ENCODE assay signal across 28 cellular contexts in the genomic region with DNA sequence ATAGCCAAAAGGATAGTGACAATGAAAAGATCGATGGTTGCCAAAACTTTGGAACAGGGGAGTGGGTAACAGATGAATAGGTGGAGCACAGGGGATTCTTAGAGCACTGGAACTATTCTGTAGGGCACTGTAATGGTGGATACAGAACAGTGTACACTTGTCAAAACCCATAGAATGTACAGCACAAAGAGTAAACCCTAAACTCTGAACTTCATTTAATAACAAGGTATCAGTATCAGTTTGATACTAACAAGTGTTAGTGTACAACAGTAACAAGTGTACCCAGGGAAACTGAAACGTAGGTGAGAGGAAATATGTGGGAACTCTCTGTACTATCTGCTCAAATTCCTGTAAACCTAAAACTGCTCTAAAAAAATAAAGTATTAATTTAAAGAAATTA.
"Had no signal": no experiment of that assay in that cellular context is flagged by ENCODE, and none has a peak within 500 bp of the region (broad histone marks: within the 10 kb centered on the region; RNA-seq: fewer than 3 reads in every experiment).

No MANE protein-coding gene starts in this region.

- H3K27ac Mint-ChIP-seq: stimulated activated effector memory CD8-positive, alpha-beta T cell treated with anti-CD3 and anti-CD28 coated beads, Interleukin-12 subunit alpha, Interleukin-12 subunit beta, amount 100 ng/mL, for 72 hours; stimulated activated memory B cell treated with anti-CD40 and anti-IgM and Interleukin-4, amounts not matched to agents 10 μg/mL and 1 μg/mL and 100 μg/mL, for 72 hours; stimulated activated naive B cell treated with anti-CD40 and anti-IgM and Interleukin-4, amounts not matched to agents 10 μg/mL and 1 μg/mL and 100 μg/mL, for 72 hours; stimulated activated naive CD8-positive, alpha-beta T cell treated with anti-CD3 and anti-CD28 coated beads, Interleukin-15, Interleukin-2, amounts not matched to agents 100 ng/mL and 50 ng/mL, for 24 hours; type B pancreatic cell had no signal

- DNase-seq: stimulated activated CD4-positive, alpha-beta T cell treated with anti-CD3 and anti-CD28 coated beads, Interleukin-2, amount 100 ng/mL, for 48 hours; stimulated activated CD4-positive, alpha-beta T cell treated with anti-CD3 and anti-CD28 coated beads, Interleukin-4, amount 100 ng/mL, for 1 hour; stimulated activated CD4-positive, alpha-beta T cell treated with anti-CD3 and anti-CD28 coated beads, Interleukin-4, amount 100 ng/mL, for 24 hours; stimulated activated CD4-positive, alpha-beta T cell treated with anti-CD3 and anti-CD28 coated beads, Interleukin-4, amount 100 ng/mL, for 4 hours; stimulated activated CD8-positive, alpha-beta memory T cell treated with anti-CD3 and anti-CD28 coated beads, Interleukin-4, amount 100 ng/mL, for 48 hours; stimulated activated naive B cell treated with anti-CD40 and anti-IgM and Interleukin-4, amounts not matched to agents 10 μg/mL and 1 μg/mL and 100 μg/mL, for 72 hours; stimulated activated naive CD4-positive, alpha-beta T cell; stimulated activated naive CD4-positive, alpha-beta T cell treated with Interleukin-2 at 50 U/mL for 16 hours; stimulated activated naive CD8-positive, alpha-beta T cell treated with anti-CD3 and anti-CD28 coated beads, Interleukin-15, amount 100 ng/mL, for 72 hours; stimulated activated naive CD8-positive, alpha-beta T cell treated with anti-CD3 and anti-CD28 coated beads, Interleukin-15, Interleukin-2, amounts not matched to agents 100 U/mL and 50 U/mL, for 24 hours; stomach; substantia nigra; testis; thyroid gland; tibial artery; transverse colon; upper lobe of left lung; upper lobe of right lung; uterus had no signal

- H3K36me3 ChIP-seq: stomach, suprapubic skin, thoracic aorta, thyroid gland, tibial artery, tibial nerve, transverse colon, upper lobe of left lung, upper lobe of right lung, uterus, vagina had no signal

- H3K27ac ChIP-seq: stomach, suprapubic skin, testis, thoracic aorta, thyroid gland, tibial artery, tibial nerve, transverse colon, upper lobe of left lung, upper lobe of right lung, uterus, vagina had no signal

- H3K4me3 ChIP-seq: stomach, suprapubic skin, testis, thoracic aorta, thyroid gland, tibial artery, tibial nerve, transverse colon, upper lobe of left lung, upper lobe of right lung, uterus, vagina had no signal

- H3K27me3 Mint-ChIP-seq: stimulated activated naive CD8-positive, alpha-beta T cell treated with anti-CD3 and anti-CD28 coated beads, Interleukin-15, amount 100 ng/mL, for 72 hours; stimulated activated naive CD8-positive, alpha-beta T cell treated with anti-CD3 and anti-CD28 coated beads, Interleukin-15, Interleukin-2, amounts not matched to agents 100 ng/mL and 50 ng/mL, for 24 hours had no signal

- H3K4me1 ChIP-seq: stomach, suprapubic skin, testis, thyroid gland, tibial artery, tibial nerve, transverse colon, upper lobe of right lung, uterus, vagina had no signal

- H3K4me3 Mint-ChIP-seq: stimulated activated effector memory CD8-positive, alpha-beta T cell treated with anti-CD3 and anti-CD28 coated beads, Interleukin-12 subunit alpha, Interleukin-12 subunit beta, amount 100 ng/mL, for 72 hours; stimulated activated memory B cell treated with anti-CD40 and anti-IgM and Interleukin-4, amounts not matched to agents 10 μg/mL and 1 μg/mL and 100 μg/mL, for 72 hours; stimulated activated naive B cell treated with anti-CD40 and anti-IgM and Interleukin-4, amounts not matched to agents 10 μg/mL and 1 μg/mL and 100 μg/mL, for 72 hours; stimulated activated naive CD8-positive, alpha-beta T cell treated with anti-CD3 and anti-CD28 coated beads, Interleukin-15, amount 100 ng/mL, for 72 hours; stimulated activated naive CD8-positive, alpha-beta T cell treated with anti-CD3 and anti-CD28 coated beads, Interleukin-15, Interleukin-2, amounts not matched to agents 100 ng/mL and 50 ng/mL, for 24 hours; type B pancreatic cell had no signal

- ATAC-seq: stimulated activated effector memory CD8-positive, alpha-beta T cell treated with anti-CD3 and anti-CD28 coated beads, Interleukin-12 subunit alpha, Interleukin-12 subunit beta, amount 100 ng/mL, for 72 hours; stimulated activated memory B cell treated with anti-CD40 and anti-IgM and Interleukin-4, amounts not matched to agents 10 μg/mL and 1 μg/mL and 100 μg/mL, for 72 hours; stimulated activated naive B cell treated with anti-CD40 and anti-IgM and Interleukin-4, amounts not matched to agents 10 μg/mL and 1 μg/mL and 100 μg/mL, for 72 hours; stimulated activated naive CD8-positive, alpha-beta T cell treated with anti-CD3 and anti-CD28 coated beads, Interleukin-15, amount 100 ng/mL, for 72 hours; stimulated activated naive CD8-positive, alpha-beta T cell treated with anti-CD3 and anti-CD28 coated beads, Interleukin-15, Interleukin-2, amounts not matched to agents 100 U/mL and 50 U/mL, for 24 hours; upper lobe of right lung had no signal

- H3K36me3 Mint-ChIP-seq: stimulated activated effector memory CD8-positive, alpha-beta T cell treated with anti-CD3 and anti-CD28 coated beads, Interleukin-12 subunit alpha, Interleukin-12 subunit beta, amount 100 ng/mL, for 72 hours; stimulated activated memory B cell treated with anti-CD40 and anti-IgM and Interleukin-4, amounts not matched to agents 10 μg/mL and 1 μg/mL and 100 μg/mL, for 72 hours; stimulated activated naive B cell treated with anti-CD40 and anti-IgM and Interleukin-4, amounts not matched to agents 10 μg/mL and 1 μg/mL and 100 μg/mL, for 72 hours had no signal

- FAIRE-seq: urothelium cell line had no signal

- H3K27me3 ChIP-seq: stomach, suprapubic skin, testis, thyroid gland, tibial artery, tibial nerve, transverse colon, upper lobe of left lung, upper lobe of right lung, uterus, vagina had no signal

- H3K9me3 ChIP-seq: testis, thyroid gland, upper lobe of right lung, uterus, vagina had no signal

- H3K9me3 Mint-ChIP-seq: stimulated activated effector memory CD8-positive, alpha-beta T cell treated with anti-CD3 and anti-CD28 coated beads, Interleukin-12 subunit alpha, Interleukin-12 subunit beta, amount 100 ng/mL, for 72 hours; stimulated activated naive CD8-positive, alpha-beta T cell treated with anti-CD3 and anti-CD28 coated beads, Interleukin-15, amount 100 ng/mL, for 72 hours; stimulated activated naive CD8-positive, alpha-beta T cell treated with anti-CD3 and anti-CD28 coated beads, Interleukin-15, Interleukin-2, amounts not matched to agents 100 ng/mL and 50 ng/mL, for 24 hours; type B pancreatic cell had no signal
